8 cellular contexts compared by ENCODE assay signal in genomic region chr14:37150414-37150813, GRCh38. TPM values are rescaled to one million over a fixed set of nuclear protein-coding genes. Genes with fewer than 3 reads are reported as not detected.
DNase-seq lines count a peak whose midpoint lies in the region; ATAC-seq and TF ChIP-seq lines count a peak whose summit lies in the region.

No MANE protein-coding gene starts in this region.

- H3K4me3 Mint-ChIP-seq in CD8-positive, alpha-beta T cell: no peak overlapping the region

- TF ChIP-seq POLR2A in NB4 (IDR thresholded peaks at IDR 0.05; ENCODE audit: extremely low read depth, insufficient read length) (no peak), suprapubic skin (IDR thresholded peaks at IDR 0.05) (no peak)

- WGBS in suprapubic skin: 0% methylated on average over 2 of the region's 3 CpGs

- H3K27ac ChIP-seq in suprapubic skin: no peak overlapping the region
- H3K27ac ChIP-seq in CD8-positive, alpha-beta T cell (ENCODE audit: low read depth, low read length): no peak overlapping the region

- H3K9me3 Mint-ChIP-seq in CD8-positive, alpha-beta T cell: peaks cover 5% of the 10 kb centered on the region

- H3K27me3 Mint-ChIP-seq in CD8-positive, alpha-beta T cell (ENCODE audit: low read depth): no peaks in the 10 kb centered on the region

- no peaks in the 10 kb centered on the region for H3K36me3 ChIP-seq in suprapubic skin
- H3K36me3 ChIP-seq in CD8-positive, alpha-beta T cell (ENCODE audit: insufficient read depth, low read length): no peaks in the 10 kb centered on the region

- H3K36me3 Mint-ChIP-seq in CD8-positive, alpha-beta T cell: no peaks in the 10 kb centered on the region

- ATAC-seq in CD8-positive, alpha-beta T cell: no peak
- ATAC-seq in HG03095 (IDR thresholded peaks at IDR 0.05; ENCODE audit: unreplicated experiment) (no peak), HG03520 (IDR thresholded peaks at IDR 0.05; ENCODE audit: unreplicated experiment) (no peak)

- in situ Hi-C loops in SK-MEL-5 (cut with HindIII; ENCODE audit: low pct_unique_long_range_greater_than_20kb, low sequenced_read_pairs): no loop called here

- POLR2A ChIA-PET in CD8-positive, alpha-beta T cell (lab: Charles Lee): no interaction called here

- intact Hi-C loops in CD8-positive, alpha-beta T cell (cut with DNase I, micrococcal nuclease): no loop called here

- TF ChIP-seq CTCF in GM12864 (IDR thresholded peaks at IDR 0.05; ENCODE audit: low read depth, low read length, missing control alignments) (peak; percentile 49), NB4 (IDR thresholded peaks at IDR 0.05; ENCODE audit: low read depth, low read length) (peak; percentile 36), fibroblast of villous mesenchyme (IDR thresholded peaks at IDR 0.05; ENCODE audit: insufficient read depth, low read depth, low read length) (peak; percentile 59), suprapubic skin (IDR thresholded peaks at IDR 0.05) (peak; percentile 17 to 50)
- TF ChIP-seq CTCF in CD8-positive, alpha-beta T cell (IDR thresholded peaks at IDR 0.05): no peak

- H3K27ac Mint-ChIP-seq in CD8-positive, alpha-beta T cell: no peak overlapping the region

- H3K27me3 ChIP-seq in suprapubic skin: no peaks in the 10 kb centered on the region
- H3K27me3 ChIP-seq in CD8-positive, alpha-beta T cell (ENCODE audit: insufficient read depth, low read length): no peaks in the 10 kb centered on the region

- no peaks in the 10 kb centered on the region for H3K4me1 ChIP-seq in suprapubic skin
- no peaks in the 10 kb centered on the region for H3K4me1 ChIP-seq in CD8-positive, alpha-beta T cell (ENCODE audit: insufficient read depth, low read length)

- TF ChIP-seq EP300 in suprapubic skin (IDR thresholded peaks at IDR 0.05): no peak

- H3K9me3 ChIP-seq in suprapubic skin: peaks cover 4% of the 10 kb centered on the region
- H3K9me3 ChIP-seq in CD8-positive, alpha-beta T cell (ENCODE audit: low read length): no peaks in the 10 kb centered on the region

- no peak overlapping the region for H3K4me3 ChIP-seq in GM12864 (ENCODE audit: low read depth, low read length)
- H3K4me3 ChIP-seq in NB4 (ENCODE audit: low read depth, low read length): no peak overlapping the region
- no peak overlapping the region for H3K4me3 ChIP-seq in fibroblast of villous mesenchyme (ENCODE audit: low read depth, low read length)
- no peak overlapping the region for H3K4me3 ChIP-seq in suprapubic skin
- no peak overlapping the region for H3K4me3 ChIP-seq in CD8-positive, alpha-beta T cell (ENCODE audit: low read depth, low read length)

- H3K4me1 Mint-ChIP-seq in CD8-positive, alpha-beta T cell (ENCODE audit: low read depth): no peaks in the 10 kb centered on the region

- DNase-seq in GM12864 (ENCODE audit: low read depth) (no peak), NB4 (ENCODE audit: low read depth) (peak; percentile 57), SK-MEL-5 (ENCODE audit: low read depth, low spot score) (peak; percentile 70), fibroblast of villous mesenchyme (ENCODE audit: low read depth) (peak; percentile 45), suprapubic skin (ENCODE audit: low spot score in 2 of 2) (no peak)
- no peak for DNase-seq in CD8-positive, alpha-beta T cell

- CTCF ChIA-PET in CD8-positive, alpha-beta T cell (lab: Charles Lee): no interaction called here

RNA-seq across cellular contexts. Expression of gene SLC25A21, which starts 22.0 kb away (rescaled TPM):
- 1.8 TPM in 1 of 2 replicates, not detected in the other for total RNA-seq in SK-MEL-5 (2014; rRNA removed; shearing (Covaris generic))
- polyA plus RNA-seq in SK-MEL-5 (2015; cell fraction: cytosol; rRNA removed): 0.05 and 0.12 TPM in 2 replicates
- polyA plus RNA-seq in SK-MEL-5 (2015; cell fraction: nucleus; rRNA removed): not detected in 2 replicates
- total RNA-seq in fibroblast of villous mesenchyme (0.97 and 1.3 TPM in 2 replicates), suprapubic skin (1 to 10 TPM in 1 of 4 donors, not detected in 3; 2.0 TPM)
- total RNA-seq in CD8-positive, alpha-beta T cell: not detected

RNA-seq across cellular contexts. Expression of gene MIPOL1, which starts 47.3 kb away (rescaled TPM):
- total RNA-seq in SK-MEL-5 (2014; rRNA removed; shearing (Covaris generic)): 3.7 and 6.5 TPM in 2 replicates
- polyA plus RNA-seq in SK-MEL-5 (2015; cell fraction: cytosol; rRNA removed): 1.2 and 3.8 TPM in 2 replicates
- polyA plus RNA-seq in SK-MEL-5 (2015; cell fraction: nucleus; rRNA removed): 13.0 and 17.8 TPM in 2 replicates
- total RNA-seq in fibroblast of villous mesenchyme (10.0 and 14.7 TPM in 2 replicates), suprapubic skin (10 to 100 TPM in 2 of 4 donors, 1 to 10 TPM in 2; 3.5 to 12.7 (median 7.6) TPM)
- not detected for total RNA-seq in CD8-positive, alpha-beta T cell

Comparison
In these comparisons a context has a peak if more than half of its experiments do, and no peak if none do; other contexts are left out.
1. DNase-seq: peak in NB4 (single experiment), SK-MEL-5 (single experiment) and fibroblast of villous mesenchyme (single experiment); none in GM12864 (single experiment), suprapubic skin (0 of 2) and CD8-positive, alpha-beta T cell (0 of 7).